In the genomic region with DNA sequence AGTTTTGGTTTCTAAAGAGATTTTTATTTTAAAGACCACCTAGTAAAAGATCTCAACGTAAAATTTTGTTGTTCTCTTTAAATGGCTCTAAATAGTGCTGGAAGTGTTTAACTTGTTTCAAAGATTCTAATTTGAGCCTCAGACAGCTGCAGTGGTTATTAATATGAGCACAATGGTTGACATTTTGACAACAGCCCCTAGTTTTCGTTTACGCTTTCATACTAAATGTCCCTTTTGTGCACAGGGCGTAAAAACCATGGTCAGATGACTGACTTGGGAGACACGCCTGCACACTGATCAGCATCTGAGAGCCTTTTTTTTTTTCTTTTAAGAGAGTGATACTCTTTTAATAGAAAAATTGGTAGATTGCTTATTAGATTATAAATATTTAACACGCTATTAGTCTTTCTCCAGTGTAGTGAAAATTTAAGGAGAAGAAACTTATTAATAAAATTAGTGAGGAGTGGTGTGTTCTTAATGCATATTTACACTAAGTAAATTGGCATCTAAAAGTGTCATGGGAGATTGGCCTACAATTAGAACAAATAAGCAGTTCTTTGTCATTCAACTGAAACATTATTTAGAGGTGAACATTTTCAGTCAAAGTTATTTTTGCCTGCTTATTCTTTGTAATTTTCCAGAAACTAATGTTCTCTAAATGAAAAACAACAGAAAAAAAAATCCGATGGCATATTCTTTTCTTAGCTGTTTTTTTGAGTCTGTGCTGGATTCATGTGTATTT, we compare ENCODE assay signal across 13 cellular contexts.
A peak's percentile ranks its signal among the peaks of the same experiment; 100 is the strongest.
DNase-seq lines count a peak whose midpoint lies in the region; ATAC-seq and TF ChIP-seq lines count a peak whose summit lies in the region.
"Had no signal": no experiment of that assay in that cellular context is flagged by ENCODE, and none has a peak within 500 bp of the region (broad histone marks: within the 10 kb centered on the region; RNA-seq: fewer than 3 reads in every experiment).

No MANE protein-coding gene starts in this region.

- ATAC-seq in GM18505 (IDR thresholded peaks at IDR 0.05; ENCODE audit: unreplicated experiment) (peak; percentile 75), GM21529 (IDR thresholded peaks at IDR 0.05; ENCODE audit: unreplicated experiment) (peak; percentile 72), HG03521 (IDR thresholded peaks at IDR 0.05; ENCODE audit: unreplicated experiment) (peak; percentile 77)

- no peak for TF ChIP-seq POLR2A in GM18505 (IDR thresholded peaks at IDR 0.05; ENCODE audit: borderline replicate concordance, extremely low read depth, insufficient read depth, insufficient read length)

- DNase-seq in myocyte (ENCODE audit: low read depth) (peak; percentile 44), MV-4-11 (lab: John Stamatoyannopoulos, UW) (no peak), SIG-M5 treated with dmso at 0.1 percent for 504 hours (lab: John Stamatoyannopoulos, UW; ENCODE audit: unreplicated experiment) (no peak)
- no peak for DNase-seq in stimulated activated CD4-positive, alpha-beta T cell treated with anti-CD3 and anti-CD28 coated beads, Interleukin-4, amount 100 ng/mL, for 4 hours
- no peak for DNase-seq in activated CD4-positive, alpha-beta T cell treated with anti-CD3 and anti-CD28 coated beads, Interleukin-2, amount 50 U/mL, for 48 hours
- DNase-seq: activated B cell treated with CpG ODN at 0.5 μM for 24 hours; activated naive CD4-positive, alpha-beta T cell treated with Interleukin-2 at 50 U/mL for 16 hours; effector CD8-positive, alpha-beta T cell; occipital lobe; tibial artery had no signal
